In genomic region chr3:179027326-179027900, GRCh38 we compare ENCODE assay signal across 8 cellular contexts. TPM values are rescaled to one million over a fixed set of nuclear protein-coding genes. Genes with fewer than 3 reads are reported as not detected.
DNase-seq lines count a peak whose midpoint lies in the region; ATAC-seq and TF ChIP-seq lines count a peak whose summit lies in the region.

No MANE protein-coding gene starts in this region.

- POLR2A ChIA-PET in WTC11 (lab: Charles Lee), result interaction anchor here (0.5 kb wide), 1 partner anchor 77 kb away, joined by 3 read pairs; no protein-coding TSS in a partner anchor

- peak; percentile 65; the same call in 1 of the 2 replicates for ATAC-seq in WTC11
- ATAC-seq in stimulated activated naive CD8-positive, alpha-beta T cell treated with anti-CD3 and anti-CD28 coated beads, Interleukin-15, amount 100 ng/mL, for 72 hours, result peak; percentile 81

- peak overlapping the region; percentile 21; the same call in 1 of the 2 replicates for H3K27ac Mint-ChIP-seq in WTC11
- peak overlapping the region; percentile 77 to 86 for H3K27ac Mint-ChIP-seq in stimulated activated naive CD8-positive, alpha-beta T cell treated with anti-CD3 and anti-CD28 coated beads, Interleukin-15, amount 100 ng/mL, for 72 hours

- H3K27me3 Mint-ChIP-seq in WTC11 (ENCODE audit: low read depth), result no peaks in the 10 kb centered on the region
- no peaks in the 10 kb centered on the region for H3K27me3 Mint-ChIP-seq in stimulated activated naive CD8-positive, alpha-beta T cell treated with anti-CD3 and anti-CD28 coated beads, Interleukin-15, amount 100 ng/mL, for 72 hours

- peaks cover 23% of the 10 kb centered on the region for H3K36me3 Mint-ChIP-seq in WTC11

- peaks cover 5% of the 10 kb centered on the region for H3K4me1 Mint-ChIP-seq in WTC11
- peaks cover 16% of the 10 kb centered on the region for H3K4me1 Mint-ChIP-seq in stimulated activated naive CD8-positive, alpha-beta T cell treated with anti-CD3 and anti-CD28 coated beads, Interleukin-15, amount 100 ng/mL, for 72 hours

- TF ChIP-seq CTCF in WTC11 (IDR thresholded peaks at IDR 0.05) (no peak), fibroblast of mammary gland (conservative IDR thresholded peaks at IDR 0.05; ENCODE audit: control insufficient read depth, insufficient read depth, low read depth, low read length) (peak; percentile 10)

- CTCF ChIA-PET in WTC11 (lab: Charles Lee), result interaction anchor here (0.9 to 1.0 kb wide), 3 partner anchors 288 to 295 kb away, joined by 3 read pairs; no protein-coding TSS in a partner anchor

- peak; percentile 6 for DNase-seq in stimulated activated CD4-positive, alpha-beta T cell treated with anti-CD3 and anti-CD28 coated beads, Interleukin-12 subunit alpha, Interleukin-12 subunit beta, amount 100 ng/mL, for 4 hours
- DNase-seq in stimulated activated CD4-positive, alpha-beta T cell treated with anti-CD3 and anti-CD28 coated beads, Interleukin-2, amount 100 ng/mL, for 48 hours, result no peak
- DNase-seq in WTC11 (ENCODE audit: low spot score) (no peak), fibroblast of mammary gland (ENCODE audit: low read depth) (peak; percentile 69), AG20443 (ENCODE audit: low spot score) (no peak), superior temporal gyrus (ENCODE audit: extremely low spot score) (no peak), DMS 273 (lab: John Stamatoyannopoulos, UW; ENCODE audit: unreplicated experiment) (no peak)
- DNase-seq in stimulated activated naive CD8-positive, alpha-beta T cell treated with anti-CD3 and anti-CD28 coated beads, Interleukin-15, amount 100 ng/mL, for 72 hours, result peak in 1 of 2 donors; percentile 26

- H3K4me3 ChIP-seq in fibroblast of mammary gland (ENCODE audit: control insufficient read depth, low read depth, low read length), result no peak overlapping the region

- no peak overlapping the region for H3K4me3 Mint-ChIP-seq in WTC11
- peak overlapping the region in 1 of 2 donors; percentile 67 for H3K4me3 Mint-ChIP-seq in stimulated activated naive CD8-positive, alpha-beta T cell treated with anti-CD3 and anti-CD28 coated beads, Interleukin-15, amount 100 ng/mL, for 72 hours

- peaks cover 9% of the 10 kb centered on the region for H3K9me3 Mint-ChIP-seq in WTC11
- H3K9me3 Mint-ChIP-seq in stimulated activated naive CD8-positive, alpha-beta T cell treated with anti-CD3 and anti-CD28 coated beads, Interleukin-15, amount 100 ng/mL, for 72 hours, result no peaks in the 10 kb centered on the region

TF ChIP-seq in WTC11, 78 proteins besides CTCF, POLR2A, EP300 and RAD21 (continues in another document):
- TF ChIP-seq NR1H2 (CRISPR knock-in tag; IDR thresholded peaks at IDR 0.05) (no peak), IRF2 (CRISPR knock-in tag; IDR thresholded peaks at IDR 0.05; ENCODE audit: borderline replicate concordance, low read depth) (no peak), ATF3 (CRISPR knock-in tag; conservative IDR thresholded peaks at IDR 0.05) (no peak), MAX (CRISPR knock-in tag; IDR thresholded peaks at IDR 0.05) (no peak), ESRRA (CRISPR knock-in tag; IDR thresholded peaks at IDR 0.05; ENCODE audit: borderline replicate concordance) (no peak), RELA (CRISPR knock-in tag; IDR thresholded peaks at IDR 0.05; ENCODE audit: borderline replicate concordance) (no peak), ZNF396 (CRISPR knock-in tag; IDR thresholded peaks at IDR 0.05; ENCODE audit: borderline replicate concordance) (no peak), OVOL2 (CRISPR knock-in tag; IDR thresholded peaks at IDR 0.05; ENCODE audit: borderline replicate concordance) (no peak), HMGXB4 (CRISPR knock-in tag; IDR thresholded peaks at IDR 0.05) (no peak), ZNF671 (CRISPR knock-in tag; IDR thresholded peaks at IDR 0.05) (no peak), SMAD4 (CRISPR knock-in tag; IDR thresholded peaks at IDR 0.05) (no peak), NFYB (CRISPR knock-in tag; conservative IDR thresholded peaks at IDR 0.05; ENCODE audit: low read depth) (no peak), TEAD1 (CRISPR knock-in tag; IDR thresholded peaks at IDR 0.05) (no peak)
- TF ChIP-seq, protein P1, sequence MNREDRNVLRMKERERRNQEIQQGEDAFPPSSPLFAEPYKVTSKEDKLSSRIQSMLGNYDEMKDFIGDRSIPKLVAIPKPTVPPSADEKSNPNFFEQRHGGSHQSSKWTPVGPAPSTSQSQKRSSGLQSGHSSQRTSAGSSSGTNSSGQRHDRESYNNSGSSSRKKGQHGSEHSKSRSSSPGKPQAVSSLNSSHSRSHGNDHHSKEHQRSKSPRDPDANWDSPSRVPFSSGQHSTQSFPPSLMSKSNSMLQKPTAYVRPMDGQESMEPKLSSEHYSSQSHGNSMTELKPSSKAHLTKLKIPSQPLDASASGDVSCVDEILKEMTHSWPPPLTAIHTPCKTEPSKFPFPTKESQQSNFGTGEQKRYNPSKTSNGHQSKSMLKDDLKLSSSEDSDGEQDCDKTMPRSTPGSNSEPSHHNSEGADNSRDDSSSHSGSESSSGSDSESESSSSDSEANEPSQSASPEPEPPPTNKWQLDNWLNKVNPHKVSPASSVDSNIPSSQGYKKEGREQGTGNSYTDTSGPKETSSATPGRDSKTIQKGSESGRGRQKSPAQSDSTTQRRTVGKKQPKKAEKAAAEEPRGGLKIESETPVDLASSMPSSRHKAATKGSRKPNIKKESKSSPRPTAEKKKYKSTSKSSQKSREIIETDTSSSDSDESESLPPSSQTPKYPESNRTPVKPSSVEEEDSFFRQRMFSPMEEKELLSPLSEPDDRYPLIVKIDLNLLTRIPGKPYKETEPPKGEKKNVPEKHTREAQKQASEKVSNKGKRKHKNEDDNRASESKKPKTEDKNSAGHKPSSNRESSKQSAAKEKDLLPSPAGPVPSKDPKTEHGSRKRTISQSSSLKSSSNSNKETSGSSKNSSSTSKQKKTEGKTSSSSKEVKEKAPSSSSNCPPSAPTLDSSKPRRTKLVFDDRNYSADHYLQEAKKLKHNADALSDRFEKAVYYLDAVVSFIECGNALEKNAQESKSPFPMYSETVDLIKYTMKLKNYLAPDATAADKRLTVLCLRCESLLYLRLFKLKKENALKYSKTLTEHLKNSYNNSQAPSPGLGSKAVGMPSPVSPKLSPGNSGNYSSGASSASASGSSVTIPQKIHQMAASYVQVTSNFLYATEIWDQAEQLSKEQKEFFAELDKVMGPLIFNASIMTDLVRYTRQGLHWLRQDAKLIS (CRISPR knock-in tag; IDR thresholded peaks at IDR 0.05; ENCODE audit: borderline replicate concordance), result no peak
- TF ChIP-seq, protein P2, sequence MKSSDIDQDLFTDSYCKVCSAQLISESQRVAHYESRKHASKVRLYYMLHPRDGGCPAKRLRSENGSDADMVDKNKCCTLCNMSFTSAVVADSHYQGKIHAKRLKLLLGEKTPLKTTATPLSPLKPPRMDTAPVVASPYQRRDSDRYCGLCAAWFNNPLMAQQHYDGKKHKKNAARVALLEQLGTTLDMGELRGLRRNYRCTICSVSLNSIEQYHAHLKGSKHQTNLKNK (CRISPR knock-in tag; IDR thresholded peaks at IDR 0.05), result no peak
- TF ChIP-seq, protein P3, sequence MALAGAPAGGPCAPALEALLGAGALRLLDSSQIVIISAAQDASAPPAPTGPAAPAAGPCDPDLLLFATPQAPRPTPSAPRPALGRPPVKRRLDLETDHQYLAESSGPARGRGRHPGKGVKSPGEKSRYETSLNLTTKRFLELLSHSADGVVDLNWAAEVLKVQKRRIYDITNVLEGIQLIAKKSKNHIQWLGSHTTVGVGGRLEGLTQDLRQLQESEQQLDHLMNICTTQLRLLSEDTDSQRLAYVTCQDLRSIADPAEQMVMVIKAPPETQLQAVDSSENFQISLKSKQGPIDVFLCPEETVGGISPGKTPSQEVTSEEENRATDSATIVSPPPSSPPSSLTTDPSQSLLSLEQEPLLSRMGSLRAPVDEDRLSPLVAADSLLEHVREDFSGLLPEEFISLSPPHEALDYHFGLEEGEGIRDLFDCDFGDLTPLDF (CRISPR knock-in tag; IDR thresholded peaks at IDR 0.05), result no peak

RNA-seq across cellular contexts. Expression of gene ZMAT3, which starts 44.2 kb away (rescaled TPM):
- 19.8 to 24.1 TPM (median 20.1 TPM) in 3 replicates for total RNA-seq in WTC11 (2021)

Comparison
In these comparisons a context has a peak if more than half of its experiments do, and no peak if none do; other contexts are left out.
1. DNase-seq: peak in stimulated activated CD4-positive, alpha-beta T cell treated with anti-CD3 and anti-CD28 coated beads, Interleukin-12 subunit alpha, Interleukin-12 subunit beta, amount 100 ng/mL, for 4 hours (single experiment) and fibroblast of mammary gland (single experiment); none in stimulated activated CD4-positive, alpha-beta T cell treated with anti-CD3 and anti-CD28 coated beads, Interleukin-2, amount 100 ng/mL, for 48 hours (0 of 2), WTC11 (single experiment), AG20443 (single experiment), superior temporal gyrus (single experiment) and DMS 273 (single experiment).